ENCODE assay signal across 25 cellular contexts in the genomic region with DNA sequence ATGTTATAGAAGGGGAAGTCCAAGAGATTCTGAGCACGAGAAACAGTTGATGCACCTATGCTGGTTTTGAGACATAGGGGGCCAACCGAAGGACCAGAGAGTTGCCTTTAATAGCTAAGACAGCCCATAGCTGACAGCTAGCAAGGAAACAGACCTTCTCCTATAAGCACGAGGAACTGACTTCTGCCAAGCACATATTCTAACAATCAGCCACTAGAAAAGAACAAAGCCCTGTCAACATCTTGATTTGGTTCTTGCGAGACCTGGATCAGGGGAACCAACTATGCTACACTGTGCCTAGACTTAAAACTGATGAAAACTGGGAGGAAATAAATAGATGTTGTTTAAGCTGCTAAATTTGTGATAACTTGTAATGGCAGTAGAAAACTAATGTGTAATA.
"Had no signal": no experiment of that assay in that cellular context is flagged by ENCODE, and none has a peak within 500 bp of the region (broad histone marks: within the 10 kb centered on the region; RNA-seq: fewer than 3 reads in every experiment).

No MANE protein-coding gene starts in this region.

- DNase-seq: naive thymus-derived CD8-positive, alpha-beta T cell; nephron progenitor cell; nucleus accumbens; pancreas; posterior cingulate gyrus; psoas muscle; right lobe of liver; sigmoid colon; small intestine; stimulated activated CD4-positive, alpha-beta T cell treated with anti-CD3 and anti-CD28 coated beads, Interleukin-15, amount 100 ng/mL, for 24 hours; stimulated activated CD4-positive, alpha-beta T cell treated with anti-CD3 and anti-CD28 coated beads, Interleukin-2, amount 100 ng/mL, for 24 hours; stimulated activated CD4-positive, alpha-beta T cell treated with anti-CD3 and anti-CD28 coated beads, Interleukin-2, amount 100 ng/mL, for 48 hours; stimulated activated CD4-positive, alpha-beta T cell treated with anti-CD3 and anti-CD28 coated beads, Interleukin-4, amount 100 ng/mL, for 24 hours; stimulated activated naive B cell treated with anti-CD40 and anti-IgM and Interleukin-4, amounts not matched to agents 10 μg/mL and 1 μg/mL and 100 μg/mL, for 72 hours; stimulated activated naive CD4-positive, alpha-beta T cell treated with Interleukin-2 at 50 U/mL for 16 hours; stomach; thyroid gland; trophoblast cell; upper lobe of left lung had no signal

- H3K4me3 ChIP-seq: pancreas, psoas muscle, right lobe of liver, sigmoid colon, stomach, thoracic aorta, thyroid gland, tibial nerve, upper lobe of left lung, vagina had no signal

- H3K4me1 ChIP-seq: psoas muscle, sigmoid colon, stomach, tibial nerve, upper lobe of left lung, vagina had no signal

- H3K9me3 ChIP-seq: neutrophil, pancreas, psoas muscle, right lobe of liver, sigmoid colon, stomach, thoracic aorta, thyroid gland, tibial nerve, upper lobe of left lung, vagina had no signal

- H3K27ac ChIP-seq: neutrophil, pancreas, psoas muscle, right lobe of liver, sigmoid colon, stomach, thoracic aorta, thyroid gland, tibial nerve, upper lobe of left lung, vagina had no signal

- ATAC-seq: naive thymus-derived CD8-positive, alpha-beta T cell; natural killer cell treated with Interleukin-12 subunit alpha and Interleukin-12 subunit beta and Interleukin-15 and Interleukin-18, amount 100 ng/mL, for 72 hours; pancreas; psoas muscle; right lobe of liver; stimulated activated effector memory CD8-positive, alpha-beta T cell treated with anti-CD3 and anti-CD28 coated beads, Interleukin-12 subunit alpha, Interleukin-12 subunit beta, amount 100 ng/mL, for 72 hours; stimulated activated naive B cell treated with anti-CD40 and anti-IgM and Interleukin-4, amounts not matched to agents 10 μg/mL and 1 μg/mL and 100 μg/mL, for 72 hours had no signal

- H3K27me3 ChIP-seq: neutrophil, pancreas, right lobe of liver, sigmoid colon, stomach, thyroid gland, tibial nerve, upper lobe of left lung, vagina had no signal

- H3K36me3 ChIP-seq: neutrophil, pancreas, right lobe of liver, sigmoid colon, stomach, thoracic aorta, thyroid gland, tibial nerve, upper lobe of left lung, vagina had no signal
